ENCODE assay signal across 11 cellular contexts in the genomic region with DNA sequence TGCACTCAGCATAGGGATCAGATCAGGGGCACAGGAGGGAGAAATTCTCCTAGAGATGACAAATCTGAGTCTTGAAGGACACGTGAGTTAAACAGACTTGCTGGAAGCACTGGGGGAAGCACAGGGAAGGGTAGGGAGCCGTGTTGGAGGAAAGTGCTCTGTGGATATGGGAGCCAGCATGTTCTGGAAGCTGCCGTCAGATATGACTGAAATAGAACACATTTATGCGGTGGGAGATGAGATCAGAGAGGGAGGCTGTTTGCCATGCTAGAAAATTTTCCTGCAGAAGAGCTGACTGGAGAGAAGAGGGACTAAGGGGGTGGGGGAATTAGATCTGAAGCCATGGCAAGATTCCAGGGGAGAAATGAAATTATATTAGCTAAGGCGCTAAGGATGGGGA. TPM values are rescaled to one million over a fixed set of nuclear protein-coding genes. Genes with fewer than 3 reads are reported as not detected.
DNase-seq lines count a peak whose midpoint lies in the region; ATAC-seq, FAIRE-seq and TF ChIP-seq lines count a peak whose summit lies in the region.
"Had no signal": no experiment of that assay in that cellular context is flagged by ENCODE, and none has a peak within 500 bp of the region (broad histone marks: within the 10 kb centered on the region; RNA-seq: fewer than 3 reads in every experiment).

No MANE protein-coding gene starts in this region.

- H3K4me1 Mint-ChIP-seq in Calu3 (ENCODE audit: low read depth, unreplicated experiment), result peaks cover 12% of the 10 kb centered on the region

- H3K27me3 ChIP-seq in K562 (ENCODE audit: control insufficient read depth in 2 of 2, insufficient read depth in 2 of 2, low read length in 2 of 2) (no peaks in the 10 kb centered on the region), neural cell (ENCODE audit: insufficient read depth, low read depth, low read length) (no peaks in the 10 kb centered on the region)
- H3K27me3 ChIP-seq: esophagus muscularis mucosa had no signal

- H3K27ac ChIP-seq in K562 (ENCODE audit: extremely low read depth, low read depth, low read length) (no peak overlapping the region), neural cell (ENCODE audit: low read length) (no peak overlapping the region)

- H3K9me3 Mint-ChIP-seq in Calu3 (ENCODE audit: low read depth, unreplicated experiment), result no peaks in the 10 kb centered on the region

- H3K9me1 ChIP-seq in K562 (ENCODE audit: control insufficient read depth, insufficient read depth, low read length), result no peaks in the 10 kb centered on the region

- peaks cover 16% of the 10 kb centered on the region for H3K27me3 Mint-ChIP-seq in Calu3 (ENCODE audit: unreplicated experiment)

- no peak for TF ChIP-seq CTCF in Calu3 (IDR thresholded peaks at IDR 0.05; ENCODE audit: unreplicated experiment)
- TF ChIP-seq CTCF in K562 (IDR thresholded peaks at IDR 0.05 in 2 of 3, conservative IDR thresholded peaks at IDR 0.05 in 1 of 3; ENCODE audit: insufficient read depth in 2 of 3, low read depth in 1 of 3, low read length in 3 of 3), result no peak
- TF ChIP-seq CTCF in neural cell (IDR thresholded peaks at IDR 0.05; ENCODE audit: poor library complexity, severe bottlenecking), result no peak

- intact Hi-C loops in Calu3 (cut with micrococcal nuclease; ENCODE audit: unreplicated experiment) (no loop called here), K562 (cut with micrococcal nuclease) (loop anchor here (5.0 kb wide), 1 partner anchor 332 kb away; no protein-coding TSS in a partner anchor)

- H3K4me3 Mint-ChIP-seq in Calu3 (ENCODE audit: low read depth, unreplicated experiment), result peak overlapping the region; percentile 100

- H3K4me2 ChIP-seq in K562 (ENCODE audit: insufficient read depth, low read length), result peak overlapping the region; percentile 96; the same call in 1 of the 2 replicates
- no peak overlapping the region for H3K4me2 ChIP-seq in neural cell (ENCODE audit: low read length)

- H3K36me3 ChIP-seq in K562 (ENCODE audit: control insufficient read depth, insufficient read depth, low read length), result peaks cover 51% of the 10 kb centered on the region
- no peaks in the 10 kb centered on the region for H3K36me3 ChIP-seq in neural cell (ENCODE audit: insufficient read depth, low read length)

- POLR2A ChIA-PET in K562 (lab: Yijun Ruan, JAX), result interaction anchor here (0.6 to 0.8 kb wide), 4 partner anchors 191 to 1240 kb away, joined by 3 to 4 read pairs (median 3); no protein-coding TSS in a partner anchor

- H4K20me1 ChIP-seq in K562 (replicated peaks; ENCODE audit: control insufficient read depth, insufficient read depth, low read length), result no peaks in the 10 kb centered on the region
- H4K20me1 ChIP-seq in neural cell (ENCODE audit: insufficient read depth), result no peaks in the 10 kb centered on the region

- BruUV-seq in Calu3 (replicated peaks; lab: Mats Ljungman, UMichigan), result no TSS peak
- BruUV-seq in K562 (replicated peaks; lab: Mats Ljungman, UMichigan), result no TSS peak

- peaks cover 21% of the 10 kb centered on the region for H3K36me3 Mint-ChIP-seq in Calu3 (ENCODE audit: insufficient read depth, unreplicated experiment)

- H3K9ac ChIP-seq in K562 (ENCODE audit: insufficient read depth in 1 of 2, low read depth in 2 of 2, low read length in 2 of 2) (peak overlapping the region; percentile 39 to 93; a peak in 2 of 4 replicates), neural cell (ENCODE audit: low read length) (no peak overlapping the region)

- H3K4me3 ChIP-seq in Jurkat, Clone E6-1 (ENCODE audit: low read length), result peak overlapping the region; percentile 70
- H3K4me3 ChIP-seq in K562, result peak overlapping the region; percentile 91; the same call in 1 of the 2 replicates
- peak overlapping the region; percentile 75 for H3K4me3 ChIP-seq in neural cell (ENCODE audit: low read length)

- TF ChIP-seq RAD21 in K562 (CRISPR knock-in tag; conservative IDR thresholded peaks at IDR 0.05 in 1 of 2, IDR thresholded peaks at IDR 0.05 in 1 of 2) (no peak), neural cell (conservative IDR thresholded peaks at IDR 0.05) (no peak)

- no peak for TF ChIP-seq POLR2A in K562 (conservative IDR thresholded peaks at IDR 0.05)

- TF ChIP-seq EP300 in K562 (IDR thresholded peaks at IDR 0.05; ENCODE audit: low read length), result no peak
- no peak for TF ChIP-seq EP300 in neural cell (conservative IDR thresholded peaks at IDR 0.05; ENCODE audit: poor library complexity, severe bottlenecking)

- ATAC-seq in K562, result no peak
- ATAC-seq: Panc1 had no signal

- H2AFZ ChIP-seq in K562 (ENCODE audit: low read depth, low read length) (no peak overlapping the region), neural cell (ENCODE audit: low read depth, low read length) (no peak overlapping the region)

- 74% methylated on average over 5 of the region's 5 CpGs for WGBS in K562 (ENCODE audit: insufficient coverage, low coverage, missing lambda C conversion rate)

- DNase-seq in Calu3 (no peak), K562 (ENCODE audit: extremely low read depth in 1 of 4, low spot score in 3 of 4) (no peak), NCI-H146 treated with DMSO at 0.1 percent for 48 hours (lab: John Stamatoyannopoulos, UW; ENCODE audit: unreplicated experiment) (no peak), NCI-H524 treated with DMSO at 0.1 percent for 48 hours (lab: John Stamatoyannopoulos, UW) (no peak), NCI-H2081 (lab: John Stamatoyannopoulos, UW) (no peak), ecto neural progenitor cell (ENCODE audit: low spot score) (no peak)
- DNase-seq in Jurkat, Clone E6-1 (ENCODE audit: low read depth, low spot score), result no peak
- DNase-seq: NCI-H1930 had no signal

- H3K79me2 ChIP-seq in K562 (ENCODE audit: control insufficient read depth, insufficient read depth, low read length), result peaks cover 27% of the 10 kb centered on the region
- H3K79me2 ChIP-seq in neural cell (replicated peaks; ENCODE audit: insufficient read depth, low read length), result peaks cover 13% of the 10 kb centered on the region

- H3K27ac Mint-ChIP-seq in Calu3 (ENCODE audit: unreplicated experiment), result peak overlapping the region; percentile 70

- in situ Hi-C loops in K562 (cut with MboI), result no loop called here

- FAIRE-seq in K562 (lab: Jason Lieb, UNC), result no peak

- H3K9me2 ChIP-seq in neural cell (ENCODE audit: insufficient read depth, low read length), result no peaks in the 10 kb centered on the region

- H3K9me3 ChIP-seq in K562 (replicated peaks; ENCODE audit: control insufficient read depth, insufficient read depth, low read depth, low read length) (peaks cover 4% of the 10 kb centered on the region; the same call in 1 of the 2 replicates), neural cell (ENCODE audit: low read length) (no peaks in the 10 kb centered on the region)
- H3K9me3 ChIP-seq: esophagus muscularis mucosa had no signal

- peaks cover 7 to 10% of the 10 kb centered on the region in 2 experiments; a peak in 3 of 5 replicates for H3K4me1 ChIP-seq in K562 (replicated peaks in 1 of 2; ENCODE audit: control insufficient read depth in 2 of 2, insufficient read depth in 2 of 2, low read length in 2 of 2)

- H3F3A ChIP-seq in neural cell (ENCODE audit: insufficient read depth, low read length, poor library complexity, severe bottlenecking), result no peaks in the 10 kb centered on the region

- CTCF ChIA-PET in Calu3 (lab: Charles Lee), result no interaction called here
- CTCF ChIA-PET in K562 (lab: Yijun Ruan, JAX; ENCODE audit: low intra/inter-chr PET ratio), result no interaction called here

TF ChIP-seq in neural cell, 6 proteins besides CTCF, POLR2A, EP300 and RAD21 (continues in another document):
- TF ChIP-seq EZH2 (IDR thresholded peaks at IDR 0.05; ENCODE audit: borderline replicate concordance, insufficient read depth, low read length, poor library complexity, severe bottlenecking) (no peak), POLR2AphosphoS5 (IDR thresholded peaks at IDR 0.05) (no peak), SMC3 (conservative IDR thresholded peaks at IDR 0.05; ENCODE audit: poor library complexity) (no peak)

RNA-seq across cellular contexts. Expression of a gene that starts 1.8 kb away (rescaled TPM):
- 22.8 and 26.3 TPM in 2 replicates for total RNA-seq in Calu3 (2022)
- polyA plus RNA-seq in Jurkat, Clone E6-1 (2012; ENCODE audit: insufficient read depth, insufficient read length), result 25.0 TPM
- total RNA-seq in K562 (2011; cell fraction: chromatin; rRNA removed; ENCODE audit: low replicate concordance), result 93.1 and 115 TPM in 2 replicates
- 55.0 and 57.7 TPM in 2 replicates for total RNA-seq in K562 (2011; cell fraction: nucleolus; rRNA removed)
- 70.5 and 103 TPM in 2 replicates for total RNA-seq in K562 (2011; cell fraction: nucleoplasm; rRNA removed)
- 8.6 and 12.0 TPM in 2 replicates for total RNA-seq in K562 (2014; rRNA removed)
- total RNA-seq in K562 (2014; rRNA removed; fragmentation: Illumina TruSeq; extraction: Trizol), result 18.2 and 20.3 TPM in 2 replicates
- total RNA-seq in K562 (2015; rRNA removed; fragmentation: Illumina TruSeq; extraction: Trizol), result 21.2 and 25.0 TPM in 2 replicates
- 32.2 and 34.7 TPM in 2 replicates for total RNA-seq in K562 (2021)
- polyA plus RNA-seq in K562 (2011; rRNA removed), result 23.9 and 30.1 TPM in 2 replicates
- 32.0 and 57.1 TPM in 2 replicates for polyA plus RNA-seq in K562 (2011; cell fraction: cytosol; rRNA removed)
- polyA plus RNA-seq in K562 (2011; cell fraction: nucleus; rRNA removed), result 43.7 and 90.2 TPM in 2 replicates
- 23.4 and 26.3 TPM in 2 replicates for polyA plus RNA-seq in K562 (2012)
- polyA plus RNA-seq in K562 (2014; fragmentation: Illumina TruSeq; extraction: Trizol), result 31.3 and 32.4 TPM in 2 replicates
- 10 to 100 TPM; 69.0 to 74.6 TPM for polyA plus RNA-seq in K562 (2014; fragmentation: Nextera tagmentation; extraction: Ambion mirVana)
- 29.3 and 34.2 TPM in 2 replicates for polyA plus RNA-seq in K562 (2014; rRNA removed)
- polyA minus RNA-seq in K562 (2011; rRNA and poly(A)+ RNA removed), result 35.2 and 39.5 TPM in 2 replicates
- polyA minus RNA-seq in K562 (2011; cell fraction: cytosol; rRNA and poly(A)+ RNA removed), result 22.0 and 27.3 TPM in 2 replicates
- polyA minus RNA-seq in K562 (2011; cell fraction: nucleus; rRNA and poly(A)+ RNA removed), result 43.6 and 57.0 TPM in 2 replicates
- 3.1 and 8.2 TPM in 2 replicates for polyA plus RNA-seq in neural cell
- polyA minus RNA-seq in neural cell, result 10.2 and 13.3 TPM in 2 replicates
